In genomic region chr19:50512112-50512998, GRCh38 we compare ENCODE assay signal across 8 cellular contexts. TPM values are rescaled to one million over a fixed set of nuclear protein-coding genes. Genes with fewer than 3 reads are reported as not detected.
DNase-seq lines count a peak whose midpoint lies in the region; TF ChIP-seq lines count a peak whose summit lies in the region.
"Had no signal": no experiment of that assay in that cellular context is flagged by ENCODE, and none has a peak within 500 bp of the region (broad histone marks: within the 10 kb centered on the region; RNA-seq: fewer than 3 reads in every experiment).

No MANE protein-coding gene starts in this region.

- DNase-seq in NT2/D1 (ENCODE audit: low read depth, low spot score): no peak
- no peak for DNase-seq in right atrium auricular region (ENCODE audit: low spot score)
- no peak for DNase-seq in GM10266 (ENCODE audit: extremely low spot score)
- DNase-seq in mesenteric fat pad (ENCODE audit: low spot score): no peak
- no peak for DNase-seq in kidney glomerular epithelial cell (lab: John Stamatoyannopoulos, UW)
- DNase-seq: RPMI8226 had no signal

- H3K27ac ChIP-seq in 22Rv1: peak overlapping the region; percentile 67
- H3K27ac ChIP-seq in right atrium auricular region: peak overlapping the region; percentile 72 to 79

- peaks cover 20% of the 10 kb centered on the region for H3K4me1 ChIP-seq in NT2/D1 (ENCODE audit: insufficient read depth, insufficient read length)
- peaks cover 0 to 27% of the 10 kb centered on the region in 2 donors for H3K4me1 ChIP-seq in right atrium auricular region

- H3K4me3 ChIP-seq in NT2/D1 (ENCODE audit: insufficient read length, low read depth) (peak overlapping the region; percentile 42), right atrium auricular region (no peak overlapping the region)

- peaks cover 3% of the 10 kb centered on the region for H3K36me3 ChIP-seq in NT2/D1 (ENCODE audit: insufficient read depth, insufficient read length, low read length)
- no peaks in the 10 kb centered on the region for H3K36me3 ChIP-seq in right atrium auricular region

- H3K9me3 ChIP-seq in NT2/D1 (ENCODE audit: insufficient read depth, low read length) (no peaks in the 10 kb centered on the region), right atrium auricular region (no peaks in the 10 kb centered on the region)

- no peaks in the 10 kb centered on the region for H3K27me3 ChIP-seq in NT2/D1 (ENCODE audit: insufficient read depth, insufficient read length)
- H3K27me3 ChIP-seq in right atrium auricular region: no peaks in the 10 kb centered on the region

- TF ChIP-seq CTCF in 22Rv1 (IDR thresholded peaks at IDR 0.05): no peak
- TF ChIP-seq CTCF in right atrium auricular region (IDR thresholded peaks at IDR 0.05): no peak
- TF ChIP-seq CTCF in GM10266 (IDR thresholded peaks at IDR 0.05; ENCODE audit: control insufficient read depth, insufficient read depth, low read depth, missing control alignments): no peak

- peak overlapping the region; percentile 85 for H3K9ac ChIP-seq in NT2/D1 (ENCODE audit: insufficient read length, low read depth)

RNA-seq across cellular contexts. Expression of gene ASPDH, which starts 1.4 kb away (rescaled TPM):
- not detected for total RNA-seq in right atrium auricular region
- not detected for total RNA-seq in mesenteric fat pad
- total RNA-seq: kidney epithelial cell had no signal

RNA-seq across cellular contexts. Expression of gene JOSD2, which starts 1.4 kb away (rescaled TPM):
- total RNA-seq in right atrium auricular region (10 to 100 TPM; 26.6 to 38.2 TPM), mesenteric fat pad (44.9 TPM)

RNA-seq across cellular contexts. Expression of gene GARIN5A, which starts 35.7 kb away (rescaled TPM):
- total RNA-seq in right atrium auricular region (1 to 10 TPM; 1.4 to 2.3 TPM), mesenteric fat pad (0.35 TPM)

RNA-seq across cellular contexts. Expression of gene EMC10, which starts 36.0 kb away (rescaled TPM):
- 100 to 1,000 TPM in 1 of 2 donors, 10 to 100 TPM in 1; 94.9 to 112 TPM for total RNA-seq in right atrium auricular region
- 53.3 TPM for total RNA-seq in mesenteric fat pad

RNA-seq across cellular contexts. Expression of gene LRRC4B, which starts 55.9 kb away (rescaled TPM):
- total RNA-seq in right atrium auricular region (1 to 10 TPM; 1.6 to 2.0 TPM), mesenteric fat pad (1.6 TPM)
